ENCODE assay signal across 9 cellular contexts in the genomic region with DNA sequence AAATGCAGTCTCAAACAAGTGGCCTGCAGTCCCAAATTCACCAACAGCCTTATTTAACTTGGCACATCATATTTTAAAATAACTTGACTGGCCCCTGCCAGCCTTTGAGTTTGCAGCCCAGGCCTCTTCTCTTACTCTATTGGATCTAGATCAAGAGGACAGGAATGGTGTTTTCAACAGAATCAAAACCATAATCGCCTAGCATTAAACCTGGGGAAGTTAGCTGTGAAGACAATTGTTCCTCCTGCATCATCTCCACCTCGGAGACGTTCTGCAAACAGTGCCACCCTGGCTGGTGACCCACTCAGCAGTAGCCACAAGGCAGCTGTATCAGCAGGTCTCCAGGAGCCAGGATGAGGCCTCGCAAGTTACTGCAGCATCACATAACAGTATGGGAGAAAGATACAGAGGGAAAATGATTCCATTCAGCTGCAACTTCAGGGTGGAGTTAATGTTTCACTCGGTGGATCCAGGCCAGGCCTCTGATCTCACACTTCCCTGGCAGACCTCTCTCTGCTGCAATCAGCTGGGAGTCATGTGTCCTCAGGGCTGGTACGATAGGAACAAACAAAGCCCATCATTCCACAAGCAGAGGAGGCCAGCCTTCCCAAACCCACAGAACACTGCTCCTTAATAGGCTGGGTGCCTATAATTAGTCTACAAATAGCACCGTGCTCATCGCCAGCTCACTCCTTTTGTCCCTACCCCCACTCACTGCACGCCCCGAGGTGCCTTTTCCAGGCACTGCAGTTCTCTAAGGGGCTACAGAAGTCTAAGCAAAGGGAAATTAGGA. TPM values are rescaled to one million over a fixed set of nuclear protein-coding genes. Genes with fewer than 3 reads are reported as not detected.
DNase-seq lines count a peak whose midpoint lies in the region; ATAC-seq and TF ChIP-seq lines count a peak whose summit lies in the region.
"Had no signal": no experiment of that assay in that cellular context is flagged by ENCODE, and none has a peak within 500 bp of the region (broad histone marks: within the 10 kb centered on the region; RNA-seq: fewer than 3 reads in every experiment).

No MANE protein-coding gene starts in this region.

- H3K9me3 Mint-ChIP-seq in T-helper 2 cell treated with Interferon-gamma antibody and Interleukin-4, amounts not matched to agents 5 μg/mL and 100 μg/mL, for 36 hours = peaks cover 8% of the 10 kb centered on the region

- no peak overlapping the region for H3K4me3 ChIP-seq in breast epithelium
- H3K4me3 ChIP-seq in tibial artery = no peak overlapping the region
- H3K4me3 ChIP-seq: BLaER1 treated with 17β-estradiol and CSF1 and Interleukin-3, amounts not matched to agents 10 nM and 100 nM had no signal

- H3K36me3 Mint-ChIP-seq in T-helper 2 cell treated with Interferon-gamma antibody and Interleukin-4, amounts not matched to agents 5 μg/mL and 100 μg/mL, for 36 hours (ENCODE audit: low read depth) = peaks cover 58% of the 10 kb centered on the region

- H3K27ac Mint-ChIP-seq in T-helper 2 cell treated with Interferon-gamma antibody and Interleukin-4, amounts not matched to agents 5 μg/mL and 100 μg/mL, for 36 hours = no peak overlapping the region

- H3K27ac ChIP-seq in breast epithelium (peak overlapping the region in 1 of 2 donors; percentile 67), tibial artery (no peak overlapping the region)
- H3K27ac ChIP-seq: BLaER1 treated with 17β-estradiol and CSF1 and Interleukin-3, amounts not matched to agents 10 nM and 100 nM had no signal

- no peaks in the 10 kb centered on the region for H3K4me1 ChIP-seq in breast epithelium
- no peaks in the 10 kb centered on the region for H3K4me1 ChIP-seq in tibial artery

- H3K27me3 ChIP-seq in breast epithelium (no peaks in the 10 kb centered on the region), tibial artery (peaks cover 0 to 6% of the 10 kb centered on the region in 2 donors)
- H3K27me3 ChIP-seq: BLaER1 treated with 17β-estradiol and CSF1 and Interleukin-3, amounts not matched to agents 10 nM and 100 nM had no signal

- intact Hi-C loops in breast epithelium (cut with DNase I; ENCODE audit: low total_unique reads) (loop anchor here (5.0 kb wide), 1 partner anchor 58 kb away; no protein-coding TSS in a partner anchor), left colon (cut with DNase I, micrococcal nuclease) (loop anchor here in 1 of 2 donors (5.0 to 10.0 kb wide), 3 partner anchors 97 to 290 kb away; partner anchors contain the start of gene UBE4A), tibial artery (cut with DNase I; ENCODE audit: low total_unique reads) (no loop called here)

- peak; percentile 98 for ATAC-seq in left colon
- ATAC-seq in GM18520 (IDR thresholded peaks at IDR 0.05; ENCODE audit: unreplicated experiment) = no peak
- no peak for ATAC-seq in HG03175 (IDR thresholded peaks at IDR 0.05; ENCODE audit: unreplicated experiment)

- DNase-seq in NCI-H446 treated with DMSO at 0.1 percent for 48 hours (lab: John Stamatoyannopoulos, UW) (peak; percentile 9), NCI-H446 (lab: John Stamatoyannopoulos, UW) (no peak), breast epithelium (ENCODE audit: low spot score in 2 of 2) (peak; percentile 45 to 60), left colon (peak; percentile 81 to 86), tibial artery (peak; percentile 77 to 90)
- no peak for DNase-seq in T-helper 2 cell treated with Interferon-gamma antibody and Interleukin-4, amounts not matched to agents 5 μg/mL and 100 μg/mL, for 36 hours (ENCODE audit: low spot score)

- peaks cover 12% of the 10 kb centered on the region for H3K4me1 Mint-ChIP-seq in T-helper 2 cell treated with Interferon-gamma antibody and Interleukin-4, amounts not matched to agents 5 μg/mL and 100 μg/mL, for 36 hours (ENCODE audit: low read depth)

- H3K27me3 Mint-ChIP-seq in T-helper 2 cell treated with Interferon-gamma antibody and Interleukin-4, amounts not matched to agents 5 μg/mL and 100 μg/mL, for 36 hours (ENCODE audit: low read depth) = peaks cover under 1% of the 10 kb centered on the region

- no peak for TF ChIP-seq POLR2A in breast epithelium (IDR thresholded peaks at IDR 0.05)

- no peak overlapping the region for H3K4me3 Mint-ChIP-seq in T-helper 2 cell treated with Interferon-gamma antibody and Interleukin-4, amounts not matched to agents 5 μg/mL and 100 μg/mL, for 36 hours

- H3K36me3 ChIP-seq in breast epithelium = no peaks in the 10 kb centered on the region
- no peaks in the 10 kb centered on the region for H3K36me3 ChIP-seq in tibial artery

- H3K9me3 ChIP-seq in breast epithelium (no peaks in the 10 kb centered on the region), tibial artery (peaks cover 0 to 4% (median 0%) of the 10 kb centered on the region in 3 donors)

- TF ChIP-seq CTCF in breast epithelium (IDR thresholded peaks at IDR 0.05) = no peak
- TF ChIP-seq CTCF in tibial artery (IDR thresholded peaks at IDR 0.05) = no peak

RNA-seq across cellular contexts. Expression of gene SCN2B, which starts 18.6 kb away (rescaled TPM):
- total RNA-seq in breast epithelium (under 1 TPM; under 0.01 to 0.88 (median 0.16) TPM), left colon (under 1 TPM; 0.06 to 0.47 TPM)

RNA-seq across cellular contexts. Expression of gene JAML, which starts 29.8 kb away (rescaled TPM):
- total RNA-seq in breast epithelium (10 to 100 TPM in 2 of 3 donors, 1 to 10 TPM in 1; 2.3 to 16.0 (median 15.7) TPM), left colon (1 to 10 TPM; 4.9 to 6.7 TPM)

RNA-seq across cellular contexts. Expression of gene SCN4B, which starts 42.4 kb away (rescaled TPM):
- total RNA-seq in breast epithelium = 1 to 10 TPM; 3.3 to 7.9 (median 3.7) TPM
- 1 to 10 TPM in 1 of 2 donors, under 1 TPM in 1; 0.67 to 1.6 TPM for total RNA-seq in left colon

RNA-seq across cellular contexts. Expression of gene MPZL3, which starts 57.1 kb away (rescaled TPM):
- total RNA-seq in breast epithelium (10 to 100 TPM in 2 of 3 donors, under 1 TPM in 1; 0.64 to 23.0 (median 13.1) TPM), left colon (10 to 100 TPM in 1 of 2 donors, 1 to 10 TPM in 1; 6.3 to 12.8 TPM)

Comparison
In these comparisons a context has a peak if more than half of its experiments do, and no peak if none do; other contexts are left out.
1. DNase-seq: peak in NCI-H446 treated with DMSO at 0.1 percent for 48 hours (single experiment), breast epithelium (2 of 2), left colon (2 of 2) and tibial artery (2 of 2); none in NCI-H446 (0 of 2) and T-helper 2 cell treated with Interferon-gamma antibody and Interleukin-4, amounts not matched to agents 5 μg/mL and 100 μg/mL, for 36 hours (single experiment).